In the genomic region with DNA sequence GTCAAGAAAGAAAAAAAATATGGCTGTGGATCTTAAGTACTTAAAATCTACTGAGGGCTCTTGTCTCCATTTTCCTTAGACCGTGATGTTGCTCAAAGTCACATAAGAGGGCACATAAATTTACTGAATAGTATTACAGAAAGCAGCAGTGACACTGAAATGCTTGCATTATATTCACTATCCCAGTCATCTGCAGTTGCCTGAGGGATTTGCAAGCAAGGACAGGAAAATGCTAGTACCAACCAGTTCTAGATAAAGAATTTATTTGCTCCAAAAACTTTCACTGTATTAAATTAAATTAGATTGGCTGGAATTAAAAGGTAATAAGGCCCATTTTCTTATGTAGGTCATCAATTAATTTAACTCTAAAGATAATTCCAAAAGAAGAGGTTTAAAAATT, we compare ENCODE assay signal across 28 cellular contexts.
A peak's percentile ranks its signal among the peaks of the same experiment; 100 is the strongest.
DNase-seq lines count a peak whose midpoint lies in the region; ATAC-seq, FAIRE-seq and TF ChIP-seq lines count a peak whose summit lies in the region.
"Had no signal": no experiment of that assay in that cellular context is flagged by ENCODE, and none has a peak within 500 bp of the region (broad histone marks: within the 10 kb centered on the region; RNA-seq: fewer than 3 reads in every experiment).

No MANE protein-coding gene starts in this region.

- H3K4me1 Mint-ChIP-seq in nephron progenitor cell = no peaks in the 10 kb centered on the region
- H3K4me1 Mint-ChIP-seq: CD14-positive monocyte; CD4-positive, alpha-beta memory T cell; CD4-positive, CD25-positive, alpha-beta regulatory T cell; CD8-positive, alpha-beta memory T cell had no signal

- H3K79me2 ChIP-seq in keratinocyte (ENCODE audit: control insufficient read depth, insufficient read depth, low read length) = no peaks in the 10 kb centered on the region

- ATAC-seq in HG03342 (IDR thresholded peaks at IDR 0.05; ENCODE audit: unreplicated experiment) (no peak), HG02588 (IDR thresholded peaks at IDR 0.05; ENCODE audit: unreplicated experiment) (no peak), GM19467 (IDR thresholded peaks at IDR 0.05; ENCODE audit: unreplicated experiment) (no peak)
- ATAC-seq: GM12878 had no signal

- no peaks in the 10 kb centered on the region for H3K36me3 ChIP-seq in keratinocyte (ENCODE audit: control insufficient read depth in 2 of 2, extremely low read depth in 1 of 2, insufficient read depth in 2 of 2, low read length in 2 of 2)
- H3K36me3 ChIP-seq: BE2C, BLaER1 had no signal

- dilution Hi-C loops in keratinocyte (cut with MboI; ENCODE audit: extremely low pct_ligation_motif_present, low sequenced_read_pairs) = no loop called here

- H3K4me3 ChIP-seq in epithelial cell of esophagus (ENCODE audit: low read length) (no peak overlapping the region), keratinocyte (ENCODE audit: control insufficient read depth in 2 of 3, extremely low read depth in 1 of 3, insufficient read depth in 2 of 3, low read depth in 1 of 3, low read length in 3 of 3) (no peak overlapping the region)
- H3K4me3 ChIP-seq: BLaER1, GM12878 had no signal

- peak; percentile 60 for DNase-seq in epithelial cell of esophagus (ENCODE audit: low read depth)
- no peak for DNase-seq in keratinocyte (ENCODE audit: low read depth, low spot score)
- no peak for DNase-seq in nephron progenitor cell
- no peak for DNase-seq in medulla oblongata (ENCODE audit: extremely low spot score)
- DNase-seq: 8988T; ACHN; BE2C; C1 segment of cervical spinal cord; CD4-positive, alpha-beta memory T cell; CD4-positive, CD25-positive, alpha-beta regulatory T cell; CD8-positive, alpha-beta memory T cell; COR-L47; DMS 273 treated with DMSO at 0.1 percent for 48 hours; DMS153; DMS53; DMS79; DND-41; EL; GDM1 had no signal

- H3K27ac ChIP-seq in keratinocyte (ENCODE audit: control insufficient read depth, insufficient read depth, low read length) = no peak overlapping the region
- H3K27ac ChIP-seq: BLaER1 had no signal

- FAIRE-seq in keratinocyte (lab: Jason Lieb, UNC) = no peak
- FAIRE-seq: A204.1, GM12878, GM12892, GM18507 had no signal

- no peaks in the 10 kb centered on the region for H3K9me3 ChIP-seq in keratinocyte (ENCODE audit: control insufficient read depth, low read depth, low read length)
- H3K9me3 ChIP-seq: BE2C, BLaER1 had no signal

- no peaks in the 10 kb centered on the region for H3K27me3 ChIP-seq in keratinocyte (ENCODE audit: control insufficient read depth, extremely low read depth, insufficient read depth, low read length)
- H3K27me3 ChIP-seq: BE2C, BLaER1 had no signal

- H3K4me2 ChIP-seq in keratinocyte (ENCODE audit: control insufficient read depth, extremely low read depth, insufficient read depth, low read depth, low read length) = peak overlapping the region; percentile 29
- H3K4me2 ChIP-seq: BLaER1 had no signal

- H3K36me3 Mint-ChIP-seq in nephron progenitor cell (ENCODE audit: low read depth) = no peaks in the 10 kb centered on the region
- H3K36me3 Mint-ChIP-seq: CD14-positive monocyte; CD4-positive, alpha-beta memory T cell; CD4-positive, CD25-positive, alpha-beta regulatory T cell; CD8-positive, alpha-beta memory T cell had no signal

- no peak overlapping the region for H3K9ac ChIP-seq in keratinocyte (ENCODE audit: control insufficient read depth, extremely low read depth, insufficient read depth, low read length)
- H3K9ac ChIP-seq: BLaER1 had no signal

- no peaks in the 10 kb centered on the region for H4K20me1 ChIP-seq in keratinocyte (ENCODE audit: control insufficient read depth, extremely low read depth, insufficient read depth, low read length)
- H4K20me1 ChIP-seq: BLaER1 had no signal

- H3K27me3 Mint-ChIP-seq in nephron progenitor cell (ENCODE audit: low read depth, poor library complexity) = no peaks in the 10 kb centered on the region
- H3K27me3 Mint-ChIP-seq: CD4-positive, CD25-positive, alpha-beta regulatory T cell had no signal

- no peak overlapping the region for H3K4me3 Mint-ChIP-seq in nephron progenitor cell
- H3K4me3 Mint-ChIP-seq: CD14-positive monocyte; CD4-positive, alpha-beta memory T cell; CD4-positive, CD25-positive, alpha-beta regulatory T cell; CD8-positive, alpha-beta memory T cell had no signal

- TF ChIP-seq CTCF in epithelial cell of esophagus (IDR thresholded peaks at IDR 0.05; ENCODE audit: insufficient read depth, low read depth, low read length, missing control alignments) (no peak), keratinocyte (optimal IDR thresholded peaks at IDR 0.05 in 1 of 3, IDR thresholded peaks at IDR 0.05 in 1 of 3, conservative IDR thresholded peaks at IDR 0.05 in 1 of 3; ENCODE audit: extremely low read depth in 1 of 3, insufficient read depth in 2 of 3, low read length in 3 of 3) (no peak), nephron progenitor cell (IDR thresholded peaks at IDR 0.05) (no peak)

- peak overlapping the region; percentile 57 for H3K27ac Mint-ChIP-seq in nephron progenitor cell
- H3K27ac Mint-ChIP-seq: CD14-positive monocyte; CD4-positive, alpha-beta memory T cell; CD4-positive, CD25-positive, alpha-beta regulatory T cell; CD8-positive, alpha-beta memory T cell had no signal

- H3K9me1 ChIP-seq in keratinocyte (ENCODE audit: control insufficient read depth, extremely low read depth, insufficient read depth, low read length) = no peaks in the 10 kb centered on the region

- H3K4me1 ChIP-seq in keratinocyte (ENCODE audit: control insufficient read depth, extremely low read depth, insufficient read depth, low read length) = peaks cover 9% of the 10 kb centered on the region
- H3K4me1 ChIP-seq: BE2C had no signal

- no peak overlapping the region for H2AFZ ChIP-seq in keratinocyte (ENCODE audit: control insufficient read depth, low read length)

- H3K9me3 Mint-ChIP-seq in nephron progenitor cell = no peaks in the 10 kb centered on the region
- H3K9me3 Mint-ChIP-seq: CD14-positive monocyte; CD4-positive, alpha-beta memory T cell; CD8-positive, alpha-beta memory T cell had no signal
